In genomic region chr17:37717627-37718382, GRCh38 we compare ENCODE assay signal across 1 cellular context.
TF ChIP-seq lines count a peak whose summit lies in the region.

No MANE protein-coding gene starts in this region.

TF ChIP-seq in HepG2, 621 proteins besides CTCF, POLR2A, EP300 and RAD21 (continued from another document):
- TF ChIP-seq, protein P1, sequence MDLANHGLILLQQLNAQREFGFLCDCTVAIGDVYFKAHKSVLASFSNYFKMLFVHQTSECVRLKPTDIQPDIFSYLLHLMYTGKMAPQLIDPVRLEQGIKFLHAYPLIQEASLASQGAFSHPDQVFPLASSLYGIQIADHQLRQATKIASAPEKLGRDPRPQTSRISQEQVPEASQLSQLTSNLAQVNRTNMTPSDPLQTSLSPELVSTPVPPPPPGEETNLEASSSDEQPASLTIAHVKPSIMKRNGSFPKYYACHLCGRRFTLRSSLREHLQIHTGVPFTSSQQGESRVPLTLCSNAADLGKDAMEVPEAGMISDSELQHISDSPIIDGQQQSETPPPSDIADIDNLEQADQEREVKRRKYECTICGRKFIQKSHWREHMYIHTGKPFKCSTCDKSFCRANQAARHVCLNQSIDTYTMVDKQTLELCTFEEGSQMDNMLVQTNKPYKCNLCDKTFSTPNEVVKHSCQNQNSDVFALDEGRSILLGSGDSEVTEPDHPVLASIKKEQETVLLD (CRISPR knock-in tag; IDR thresholded peaks at IDR 0.05; ENCODE audit: low read depth): no peak
- no peak for TF ChIP-seq FOSL1 (CRISPR knock-in tag; IDR thresholded peaks at IDR 0.05; ENCODE audit: borderline replicate concordance)
- TF ChIP-seq SAFB2 (CRISPR knock-in tag; IDR thresholded peaks at IDR 0.05; ENCODE audit: borderline replicate concordance, low read depth): no peak
- no peak for TF ChIP-seq ESRRA (CRISPR knock-in tag; IDR thresholded peaks at IDR 0.05; ENCODE audit: low read depth)
- no peak for TF ChIP-seq ZNF530 (CRISPR knock-in tag; IDR thresholded peaks at IDR 0.05; ENCODE audit: low read depth)
- no peak for TF ChIP-seq GPN1 (CRISPR knock-in tag; IDR thresholded peaks at IDR 0.05; ENCODE audit: borderline replicate concordance)
- no peak for TF ChIP-seq PHB2 (IDR thresholded peaks at IDR 0.05; ENCODE audit: partially characterized antibody)
- no peak for TF ChIP-seq ZNF17 (CRISPR knock-in tag; IDR thresholded peaks at IDR 0.05)
- TF ChIP-seq PAF1 (CRISPR knock-in tag; IDR thresholded peaks at IDR 0.05): no peak
- no peak for TF ChIP-seq U2AF1 (optimal IDR thresholded peaks at IDR 0.05; ENCODE audit: low read depth, low read length)
- TF ChIP-seq ZFP36L2 (CRISPR knock-in tag; IDR thresholded peaks at IDR 0.05): no peak
- TF ChIP-seq MED1 (CRISPR knock-in tag; IDR thresholded peaks at IDR 0.05): no peak
